14 cellular contexts compared by ENCODE assay signal in genomic region chrX:24312249-24312607, GRCh38. TPM values are rescaled to one million over a fixed set of nuclear protein-coding genes. Genes with fewer than 3 reads are reported as not detected.
"Had no signal": no experiment of that assay in that cellular context is flagged by ENCODE, and none has a peak within 500 bp of the region (broad histone marks: within the 10 kb centered on the region; RNA-seq: fewer than 3 reads in every experiment).

No MANE protein-coding gene starts in this region.

RNA-seq across cellular contexts. Expression of gene SUPT20HL2, which starts 1.6 kb away (rescaled TPM):
- total RNA-seq: activated B cell treated with CpG ODN at 0.5 μM for 24 hours; activated CD4-positive, alpha-beta memory T cell treated with anti-CD3 and anti-CD28 coated beads for 36 hours; activated CD8-positive, alpha-beta memory T cell treated with anti-CD3 and anti-CD28 coated beads for 36 hours; activated CD8-positive, alpha-beta T cell treated with anti-CD3 and anti-CD28 coated beads for 36 hours; activated naive CD4-positive, alpha-beta T cell treated with anti-CD3 and anti-CD28 coated beads for 36 hours; activated naive CD4-positive, alpha-beta T cell treated with anti-CD3 and anti-CD28 coated beads, Interleukin-2, amount 50 U/mL, for 72 hours; activated naive CD8-positive, alpha-beta T cell treated with anti-CD3 and anti-CD28 coated beads for 36 hours; activated T-cell treated with anti-CD3 and anti-CD28 coated beads, Interleukin-2, amount 50 U/mL, for 4 hours; activated T-cell treated with anti-CD3 and anti-CD28 coated beads, Interleukin-2, amount 50 U/mL, for 72 hours; activated T-helper 1 cell treated with anti-CD3 and anti-CD28 coated beads, Interleukin-12 subunit alpha, Interleukin-12 subunit beta, Interleukin-2, Interleukin-4 antibody, amounts not matched to agents 30 ng/mL and 10 ng/mL and 1 ng/mL, durations not matched to agents 14 hours and 24 hours and 36 hours; activated T-helper 17 cell treated with anti-CD3 and anti-CD28 coated beads, Interleukin-2, amount 50 U/mL, for 72 hours; adrenal gland; cardiac septum had no signal
- polyA plus RNA-seq: adrenal gland had no signal

RNA-seq across cellular contexts. Expression of gene SUPT20HL1, which starts 48.2 kb away (rescaled TPM):
- total RNA-seq: activated B cell treated with CpG ODN at 0.5 μM for 24 hours; activated CD4-positive, alpha-beta memory T cell treated with anti-CD3 and anti-CD28 coated beads for 36 hours; activated CD4-positive, alpha-beta T cell treated with anti-CD3 and anti-CD28 coated beads, Interleukin-2, amount 10 ng/mL, durations not matched to agents 24 days and 14 days; activated CD8-positive, alpha-beta T cell treated with anti-CD3 and anti-CD28 coated beads for 36 hours; activated naive CD4-positive, alpha-beta T cell treated with anti-CD3 and anti-CD28 coated beads for 36 hours; activated naive CD8-positive, alpha-beta T cell treated with anti-CD3 and anti-CD28 coated beads for 36 hours; activated T-cell treated with anti-CD3 and anti-CD28 coated beads, Interleukin-2, amount 50 U/mL, for 4 hours; activated T-cell treated with anti-CD3 and anti-CD28 coated beads, Interleukin-2, amount 50 U/mL, for 72 hours; activated T-helper 1 cell treated with anti-CD3 and anti-CD28 coated beads, Interleukin-12 subunit alpha, Interleukin-12 subunit beta, Interleukin-2, Interleukin-4 antibody, amounts not matched to agents 30 ng/mL and 10 ng/mL and 1 ng/mL, durations not matched to agents 14 hours and 24 hours and 36 hours; cardiac septum had no signal
- polyA plus RNA-seq: adrenal gland had no signal
